Comparison of ENCODE assay signal across 8 cellular contexts in genomic region chr5:100899675-100900074, GRCh38. TPM values are rescaled to one million over a fixed set of nuclear protein-coding genes. Genes with fewer than 3 reads are reported as not detected.
DNase-seq lines count a peak whose midpoint lies in the region; ATAC-seq and TF ChIP-seq lines count a peak whose summit lies in the region.

No MANE protein-coding gene starts in this region.

- DNase-seq in Calu3 (no peak), Karpas-422 (peak; percentile 60), osteoblast (ENCODE audit: insufficient read length, low spot score, missing footprints) (no peak), sigmoid colon (no peak), RKO (ENCODE audit: low spot score) (no peak)

- CTCF ChIA-PET in Calu3 (lab: Charles Lee): no interaction called here

- peaks cover 28% of the 10 kb centered on the region for H3K79me2 ChIP-seq in Karpas-422 (ENCODE audit: low read length)
- no peaks in the 10 kb centered on the region for H3K79me2 ChIP-seq in osteoblast (ENCODE audit: insufficient read depth, low read length)

- H3K4me2 ChIP-seq in Karpas-422 (ENCODE audit: low read depth, low read length, poor library complexity, severe bottlenecking) (peak overlapping the region; percentile 99), osteoblast (ENCODE audit: insufficient read depth, low read length) (peak overlapping the region; percentile 86)

- peak overlapping the region; percentile 39 for H3K4me3 Mint-ChIP-seq in Calu3 (ENCODE audit: low read depth, unreplicated experiment)

- H4K20me1 ChIP-seq in Karpas-422 (ENCODE audit: insufficient read depth, low read depth, low read length): no peaks in the 10 kb centered on the region
- H4K20me1 ChIP-seq in osteoblast (ENCODE audit: insufficient read depth, low read length): no peaks in the 10 kb centered on the region

- H3K27me3 ChIP-seq in Karpas-422 (ENCODE audit: low read length) (no peaks in the 10 kb centered on the region), duodenal mucosa (ENCODE audit: control insufficient read depth in 1 of 2, insufficient read depth in 2 of 2, low read length in 2 of 2) (peaks cover 0 to 6% of the 10 kb centered on the region in 2 donors), osteoblast (ENCODE audit: insufficient read depth, low read length) (peaks cover 10% of the 10 kb centered on the region), sigmoid colon (peaks cover 0 to 52% (median 15%) of the 10 kb centered on the region in 3 donors)

- peak overlapping the region; percentile 74 for H3K4me3 ChIP-seq in Karpas-422 (ENCODE audit: low read length)
- peak overlapping the region; percentile 69 to 76 for H3K4me3 ChIP-seq in duodenal mucosa (ENCODE audit: low read depth in 1 of 2, low read length in 2 of 2)
- H3K4me3 ChIP-seq in osteoblast (ENCODE audit: insufficient read depth, low read length): peak overlapping the region; percentile 75
- H3K4me3 ChIP-seq in sigmoid colon: peak overlapping the region in 1 of 4 donors; percentile 39

- H3K4me1 ChIP-seq in Karpas-422 (ENCODE audit: low read length) (peaks cover 54% of the 10 kb centered on the region), duodenal mucosa (ENCODE audit: control insufficient read depth in 1 of 2, insufficient read depth in 2 of 2, low read length in 2 of 2) (peaks cover 0 to 6% of the 10 kb centered on the region in 2 donors), osteoblast (ENCODE audit: insufficient read depth, low read length) (peaks cover 31% of the 10 kb centered on the region), sigmoid colon (peaks cover 0 to 22% (median 14%) of the 10 kb centered on the region in 4 donors)

- H3K9me3 ChIP-seq in Karpas-422 (ENCODE audit: low read length) (no peaks in the 10 kb centered on the region; the same call in 1 of the 2 replicates), duodenal mucosa (ENCODE audit: control insufficient read depth in 1 of 2, low read length in 2 of 2) (no peaks in the 10 kb centered on the region), osteoblast (ENCODE audit: low read depth, low read length) (no peaks in the 10 kb centered on the region), sigmoid colon (no peaks in the 10 kb centered on the region)

- no TSS peak for BruUV-seq in Calu3 (replicated peaks; lab: Mats Ljungman, UMichigan)

- 71 to 85% methylated on average over 2 of the region's 2 CpGs for WGBS in sigmoid colon, 2 donors

- H3K36me3 ChIP-seq in Karpas-422 (ENCODE audit: insufficient read depth, low read length) (peaks cover 12% of the 10 kb centered on the region), duodenal mucosa (ENCODE audit: control insufficient read depth in 1 of 2, insufficient read depth in 2 of 2, low read length in 2 of 2) (no peaks in the 10 kb centered on the region), osteoblast (ENCODE audit: insufficient read depth, low read length) (no peaks in the 10 kb centered on the region), sigmoid colon (no peaks in the 10 kb centered on the region)

- no peaks in the 10 kb centered on the region for H3K27me3 Mint-ChIP-seq in Calu3 (ENCODE audit: unreplicated experiment)

- H3K9me3 Mint-ChIP-seq in Calu3 (ENCODE audit: low read depth, unreplicated experiment): peaks cover 3% of the 10 kb centered on the region

- no peak for TF ChIP-seq EP300 in sigmoid colon (IDR thresholded peaks at IDR 0.05)

- H2AFZ ChIP-seq in Karpas-422 (ENCODE audit: low read length) (no peak overlapping the region), osteoblast (ENCODE audit: low read length) (no peak overlapping the region)

- H3K36me3 Mint-ChIP-seq in Calu3 (ENCODE audit: insufficient read depth, unreplicated experiment): no peaks in the 10 kb centered on the region

- ATAC-seq in GM21529 (IDR thresholded peaks at IDR 0.05; ENCODE audit: unreplicated experiment): no peak
- no peak for ATAC-seq in HG02981 (IDR thresholded peaks at IDR 0.05; ENCODE audit: unreplicated experiment)

- H3K27ac ChIP-seq in Karpas-422 (ENCODE audit: low read length) (peak overlapping the region; percentile 95), duodenal mucosa (ENCODE audit: low read depth, low read length) (no peak overlapping the region), osteoblast (ENCODE audit: low read depth, low read length) (peak overlapping the region; percentile 59), sigmoid colon (peak overlapping the region in 2 of 4 donors; percentile 70 to 74)

- H3K9ac ChIP-seq in Karpas-422 (ENCODE audit: low read length) (peak overlapping the region; percentile 92), duodenal mucosa (ENCODE audit: low read depth in 1 of 2, low read length in 2 of 2) (peak overlapping the region in 1 of 2 donors; percentile 48)

- peaks cover 21% of the 10 kb centered on the region for H3K4me1 Mint-ChIP-seq in Calu3 (ENCODE audit: low read depth, unreplicated experiment)

- TF ChIP-seq CTCF in Calu3 (IDR thresholded peaks at IDR 0.05; ENCODE audit: unreplicated experiment) (no peak), osteoblast (IDR thresholded peaks at IDR 0.05; ENCODE audit: extremely low read depth, low read depth, low read length) (no peak), sigmoid colon (IDR thresholded peaks at IDR 0.05) (no peak)

- no peaks in the 10 kb centered on the region for H3K9me2 ChIP-seq in Karpas-422 (replicated peaks; ENCODE audit: insufficient read depth, low read length)

- intact Hi-C loops in Calu3 (cut with micrococcal nuclease; ENCODE audit: unreplicated experiment) (loop anchor here (10.0 kb wide), 1 partner anchor 315 kb away; no protein-coding TSS in a partner anchor), sigmoid colon (cut with DNase I) (no loop called here)

- TF ChIP-seq POLR2A in sigmoid colon (IDR thresholded peaks at IDR 0.05): no peak

- no peak overlapping the region for H3K27ac Mint-ChIP-seq in Calu3 (ENCODE audit: unreplicated experiment)

RNA-seq across cellular contexts. Expression of gene ST8SIA4, which starts 3.4 kb away (rescaled TPM):
- total RNA-seq in Calu3 (2022) (not detected in 2 replicates), osteoblast (1.4 and 1.8 TPM in 2 replicates), sigmoid colon (1 to 10 TPM; 1.4 to 8.3 (median 2.6) TPM)
- total RNA-seq in Karpas-422 (2014; rRNA removed; shearing (Covaris generic); ENCODE audit: low replicate concordance): 17.1 and 20.4 TPM in 2 replicates
- 1 to 10 TPM in 2 of 3 donors, under 1 TPM in 1; 0.60 to 4.1 (median 3.0) TPM for polyA plus RNA-seq in sigmoid colon
